Comparison of ENCODE assay signal across 16 cellular contexts in genomic region chr12:108820700-108821406, GRCh38. TPM values are rescaled to one million over a fixed set of nuclear protein-coding genes. Genes with fewer than 3 reads are reported as not detected.
A peak's percentile ranks its signal among the peaks of the same experiment; 100 is the strongest.
DNase-seq lines count a peak whose midpoint lies in the region; TF ChIP-seq lines count a peak whose summit lies in the region.
"Had no signal": no experiment of that assay in that cellular context is flagged by ENCODE, and none has a peak within 500 bp of the region (broad histone marks: within the 10 kb centered on the region; RNA-seq: fewer than 3 reads in every experiment).

No MANE protein-coding gene starts in this region.

- intact Hi-C loops in esophagus squamous epithelium (cut with DNase I) (no loop called here), colonic mucosa (cut with DNase I) (no loop called here)

- H3K27ac ChIP-seq in GM23248 (peak overlapping the region; percentile 100), RWPE1 (peak overlapping the region; percentile 30), esophagus squamous epithelium (peak overlapping the region in 3 of 4 donors; percentile 7 to 51 (median 11)), rectal smooth muscle tissue (ENCODE audit: low read depth, low read length) (peak overlapping the region; percentile 10), colonic mucosa (no peak overlapping the region)
- H3K27ac ChIP-seq: C4-2B, SJCRH30 had no signal

- peaks cover 61% of the 10 kb centered on the region for H3K4me1 ChIP-seq in GM23248 (ENCODE audit: insufficient read depth)
- peaks cover 22 to 74% (median 51%) of the 10 kb centered on the region in 3 donors for H3K4me1 ChIP-seq in esophagus squamous epithelium
- H3K4me1 ChIP-seq in rectal smooth muscle tissue (ENCODE audit: control insufficient read depth, insufficient read depth, low read length): peaks cover 15% of the 10 kb centered on the region
- peaks cover 3% of the 10 kb centered on the region for H3K4me1 ChIP-seq in colonic mucosa

- no peak for TF ChIP-seq POLR2A in esophagus squamous epithelium (IDR thresholded peaks at IDR 0.05)

- H3K4me2 ChIP-seq in GM23248 (ENCODE audit: unreplicated experiment): no peak overlapping the region

- H4K20me1 ChIP-seq in GM23248 (ENCODE audit: insufficient read depth): no peaks in the 10 kb centered on the region

- H3K27me3 ChIP-seq in GM23248 (replicated peaks; ENCODE audit: insufficient read depth) (no peaks in the 10 kb centered on the region), esophagus squamous epithelium (no peaks in the 10 kb centered on the region), rectal smooth muscle tissue (ENCODE audit: control insufficient read depth, insufficient read depth, low read length) (no peaks in the 10 kb centered on the region), colonic mucosa (no peaks in the 10 kb centered on the region)
- H3K27me3 ChIP-seq: MG63, SJCRH30 had no signal

- peaks cover 68% of the 10 kb centered on the region for H3K36me3 ChIP-seq in GM23248 (ENCODE audit: low read depth)
- peaks cover 0 to 73% (median 7%) of the 10 kb centered on the region in 3 donors for H3K36me3 ChIP-seq in esophagus squamous epithelium
- H3K36me3 ChIP-seq in rectal smooth muscle tissue (ENCODE audit: control insufficient read depth, insufficient read depth, low read length): peaks cover 5% of the 10 kb centered on the region
- no peaks in the 10 kb centered on the region for H3K36me3 ChIP-seq in colonic mucosa

- in situ Hi-C loops in GM23248 (cut with MboI): no loop called here

- no peak for TF ChIP-seq CTCF in RWPE1 (conservative IDR thresholded peaks at IDR 0.05; ENCODE audit: low read depth)
- TF ChIP-seq CTCF in esophagus squamous epithelium (IDR thresholded peaks at IDR 0.05): no peak
- TF ChIP-seq CTCF in colonic mucosa (IDR thresholded peaks at IDR 0.05): no peak

- H3K9me3 ChIP-seq in GM23248 (ENCODE audit: low read depth) (no peaks in the 10 kb centered on the region), esophagus squamous epithelium (no peaks in the 10 kb centered on the region), colonic mucosa (no peaks in the 10 kb centered on the region)
- H3K9me3 ChIP-seq: MG63, SJCRH30 had no signal

- DNase-seq in GM23248: no peak
- no peak for DNase-seq in RWPE1 (ENCODE audit: low spot score)
- DNase-seq in esophagus squamous epithelium (lab: John Stamatoyannopoulos, UW): no peak
- no peak for DNase-seq in SHP77 (lab: John Stamatoyannopoulos, UW)
- no peak for DNase-seq in amniotic stem cell (lab: John Stamatoyannopoulos, UW)
- no peak for DNase-seq in NCI-H2196 treated with DMSO at 0.1 percent for 48 hours (lab: John Stamatoyannopoulos, UW; ENCODE audit: unreplicated experiment)
- no peak for DNase-seq in colonic mucosa
- DNase-seq: activated CD4-positive, alpha-beta T cell treated with anti-CD3 and anti-CD28 coated beads for 36 hours; activated gamma-delta T cell treated with Interleukin-2 at 50 U/mL for 16 hours; cerebellar nuclear complex; MG63; NCI-H510A had no signal

- H2AFZ ChIP-seq in GM23248: no peak overlapping the region

- WGBS in GM23248 (ENCODE audit: low coverage in 1 of 2, low lambda C conversion rate in 2 of 2, missing lambda C conversion rate in 2 of 2), 2 experiments: 90 to 93% methylated on average over 10 of the region's 10 CpGs
- 76 to 84% methylated on average over 9 to 10 of the region's 10 CpGs for WGBS in esophagus squamous epithelium, 2 donors

- peaks cover 100% of the 10 kb centered on the region for H3K79me2 ChIP-seq in GM23248 (ENCODE audit: insufficient read depth)

- H3F3A ChIP-seq in GM23248 (ENCODE audit: insufficient read depth): peaks cover 54% of the 10 kb centered on the region

- H3K4me3 ChIP-seq in GM23248 (no peak overlapping the region), esophagus squamous epithelium (no peak overlapping the region), rectal smooth muscle tissue (ENCODE audit: low read length) (no peak overlapping the region), colonic mucosa (no peak overlapping the region)
- H3K4me3 ChIP-seq: MG63, SJCRH30 had no signal

- POLR2A ChIA-PET in RWPE1 (lab: Yijun Ruan, JAX; ENCODE audit: low non-redundant PET): interaction anchor here (0.6 kb wide), 2 partner anchors 204 to 255 kb away, joined by 3 to 4 read pairs; no protein-coding TSS in a partner anchor

- H3K9ac ChIP-seq in GM23248 (0 out of 2 replicates have a peak overlapping the region, but pooled peaks have one; percentile 12), rectal smooth muscle tissue (ENCODE audit: low read length) (no peak overlapping the region), colonic mucosa (ENCODE audit: low read depth in 2 of 2, low read length in 2 of 2) (no peak overlapping the region)

- CTCF ChIA-PET in RWPE1 (lab: Yijun Ruan, JAX): interaction anchor here (0.6 to 1.0 kb wide), 4 partner anchors 17 to 171 kb away, joined by 3 to 7 read pairs (median 4); no protein-coding TSS in a partner anchor

- H3K9me2 ChIP-seq in GM23248 (ENCODE audit: insufficient read depth): no peaks in the 10 kb centered on the region

RNA-seq across cellular contexts. Expression of gene SSH1, which starts 36.5 kb away (rescaled TPM):
- total RNA-seq in GM23248 (2014; rRNA removed; shearing (Covaris generic)): 21.9 and 33.5 TPM in 2 replicates
- polyA plus RNA-seq in GM23248 (2016; fragmentation: Nextera tagmentation; extraction: Ambion mirVana): 44.0 and 49.0 TPM in 2 replicates
- 10 to 100 TPM; 10.1 to 25.5 (median 12.6) TPM for total RNA-seq in esophagus squamous epithelium
- total RNA-seq in colonic mucosa: 10 to 100 TPM; 22.5 to 29.1 TPM

RNA-seq across cellular contexts. Expression of gene DAO, which starts 59.0 kb away (rescaled TPM):
- total RNA-seq in GM23248 (2014; rRNA removed; shearing (Covaris generic)): not detected in 2 replicates
- not detected in 2 replicates for polyA plus RNA-seq in GM23248 (2016; fragmentation: Nextera tagmentation; extraction: Ambion mirVana)
- total RNA-seq in esophagus squamous epithelium: not detected
- 1 to 10 TPM; 2.2 to 2.4 TPM for total RNA-seq in colonic mucosa
- total RNA-seq: activated CD4-positive, alpha-beta T cell treated with anti-CD3 and anti-CD28 coated beads for 36 hours; SJCRH30 had no signal
- polyA plus RNA-seq: neural cell had no signal
